In the genomic region with DNA sequence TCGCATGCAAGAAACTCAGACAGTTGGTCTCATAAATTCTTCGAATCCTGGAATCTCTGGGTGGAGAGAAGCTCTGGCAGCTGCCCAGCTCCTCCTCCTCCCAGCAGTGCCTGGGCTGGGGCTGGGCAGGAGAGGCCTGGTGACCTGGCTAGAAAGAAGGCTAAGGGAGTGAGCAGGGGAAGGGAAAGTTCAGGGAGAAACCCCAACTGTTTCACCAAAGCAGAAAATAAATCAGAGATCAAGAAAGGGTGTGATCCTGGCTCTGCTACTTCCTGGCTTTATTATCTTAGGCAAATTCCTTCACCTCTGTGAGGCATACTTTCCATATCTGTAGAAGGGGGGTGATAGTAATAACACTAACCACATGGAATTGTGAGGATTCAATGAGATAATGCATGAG, we compare ENCODE assay signal across 8 cellular contexts. TPM values are rescaled to one million over a fixed set of nuclear protein-coding genes. Genes with fewer than 3 reads are reported as not detected.
A peak's percentile ranks its signal among the peaks of the same experiment; 100 is the strongest.
DNase-seq lines count a peak whose midpoint lies in the region; ATAC-seq and TF ChIP-seq lines count a peak whose summit lies in the region.

No MANE protein-coding gene starts in this region.

- H3K36me3 ChIP-seq in left ventricle myocardium inferior (no peaks in the 10 kb centered on the region), sigmoid colon (no peaks in the 10 kb centered on the region)

- 8 to 45% methylated on average over 2 of the region's 2 CpGs for WGBS in sigmoid colon, 2 donors

- no peaks in the 10 kb centered on the region for H3K36me3 Mint-ChIP-seq in WTC11
- no peaks in the 10 kb centered on the region for H3K36me3 Mint-ChIP-seq in stimulated activated effector memory CD8-positive, alpha-beta T cell treated with anti-CD3 and anti-CD28 coated beads, Interleukin-12 subunit alpha, Interleukin-12 subunit beta, amount 100 ng/mL, for 72 hours

- ATAC-seq in WTC11, result no peak
- ATAC-seq in stimulated activated effector memory CD8-positive, alpha-beta T cell treated with anti-CD3 and anti-CD28 coated beads, Interleukin-12 subunit alpha, Interleukin-12 subunit beta, amount 100 ng/mL, for 72 hours, result no peak
- no peak for ATAC-seq in HG02610 (IDR thresholded peaks at IDR 0.05; ENCODE audit: unreplicated experiment)
- ATAC-seq in HG03378 (IDR thresholded peaks at IDR 0.05; ENCODE audit: unreplicated experiment), result no peak

- TF ChIP-seq CTCF in WTC11 (IDR thresholded peaks at IDR 0.05), result no peak
- no peak for TF ChIP-seq CTCF in left ventricle myocardium inferior (IDR thresholded peaks at IDR 0.05; ENCODE audit: borderline replicate concordance)
- no peak for TF ChIP-seq CTCF in sigmoid colon (IDR thresholded peaks at IDR 0.05)

- no peaks in the 10 kb centered on the region for H3K9me3 Mint-ChIP-seq in WTC11
- no peaks in the 10 kb centered on the region for H3K9me3 Mint-ChIP-seq in stimulated activated effector memory CD8-positive, alpha-beta T cell treated with anti-CD3 and anti-CD28 coated beads, Interleukin-12 subunit alpha, Interleukin-12 subunit beta, amount 100 ng/mL, for 72 hours

- no peak for TF ChIP-seq EP300 in sigmoid colon (IDR thresholded peaks at IDR 0.05)

- H3K4me1 ChIP-seq in left ventricle myocardium inferior (peaks cover 42% of the 10 kb centered on the region), sigmoid colon (peaks cover 0 to 56% (median 47%) of the 10 kb centered on the region in 4 donors)

- DNase-seq in ELR (ENCODE audit: low read depth) (peak; percentile 73), WTC11 (ENCODE audit: low spot score) (no peak), left ventricle myocardium inferior (peak; percentile 50), sigmoid colon (peak; percentile 82), NCI-H1694 treated with DMSO at 0.1 percent for 48 hours (lab: John Stamatoyannopoulos, UW) (no peak)
- DNase-seq in stimulated activated effector memory CD8-positive, alpha-beta T cell treated with anti-CD3 and anti-CD28 coated beads, Interleukin-12 subunit alpha, Interleukin-12 subunit beta, amount 100 ng/mL, for 72 hours (ENCODE audit: low spot score in 2 of 2), result no peak

- POLR2A ChIA-PET in WTC11 (lab: Charles Lee), result no interaction called here

- intact Hi-C loops in left ventricle myocardium inferior (cut with micrococcal nuclease) (loop anchor here (5.0 to 10.0 kb wide), 2 partner anchors 45 to 72 kb away; no protein-coding TSS in a partner anchor), sigmoid colon (cut with DNase I) (no loop called here)

- no peaks in the 10 kb centered on the region for H3K9me3 ChIP-seq in left ventricle myocardium inferior (replicated peaks)
- H3K9me3 ChIP-seq in sigmoid colon, result no peaks in the 10 kb centered on the region

- peaks cover 26% of the 10 kb centered on the region for H3K4me1 Mint-ChIP-seq in WTC11
- peaks cover 36% of the 10 kb centered on the region for H3K4me1 Mint-ChIP-seq in stimulated activated effector memory CD8-positive, alpha-beta T cell treated with anti-CD3 and anti-CD28 coated beads, Interleukin-12 subunit alpha, Interleukin-12 subunit beta, amount 100 ng/mL, for 72 hours

- peak overlapping the region; percentile 99 for H3K27ac ChIP-seq in left ventricle myocardium inferior (replicated peaks)
- peak overlapping the region; percentile 87 to 98 (median 96) for H3K27ac ChIP-seq in sigmoid colon

- no peaks in the 10 kb centered on the region; the same call in 1 of the 2 replicates for H3K27me3 Mint-ChIP-seq in WTC11 (ENCODE audit: low read depth)

- peak overlapping the region; percentile 42; the same call in 1 of the 2 replicates for H3K27ac Mint-ChIP-seq in WTC11
- no peak overlapping the region for H3K27ac Mint-ChIP-seq in stimulated activated effector memory CD8-positive, alpha-beta T cell treated with anti-CD3 and anti-CD28 coated beads, Interleukin-12 subunit alpha, Interleukin-12 subunit beta, amount 100 ng/mL, for 72 hours

- TF ChIP-seq POLR2A in sigmoid colon (IDR thresholded peaks at IDR 0.05), result no peak

- no peak overlapping the region for H3K4me3 Mint-ChIP-seq in WTC11
- no peak overlapping the region for H3K4me3 Mint-ChIP-seq in stimulated activated effector memory CD8-positive, alpha-beta T cell treated with anti-CD3 and anti-CD28 coated beads, Interleukin-12 subunit alpha, Interleukin-12 subunit beta, amount 100 ng/mL, for 72 hours

- CTCF ChIA-PET in WTC11 (lab: Charles Lee), result interaction anchor here (1.3 to 8.9 kb wide), 7 partner anchors 10 to 94 kb away, joined by 3 to 196 read pairs (median 5); partner anchors contain the start of gene COL16A1

- no peak overlapping the region for H3K4me3 ChIP-seq in left ventricle myocardium inferior
- H3K4me3 ChIP-seq in sigmoid colon, result no peak overlapping the region

- H3K27me3 ChIP-seq in left ventricle myocardium inferior (ENCODE audit: low read depth) (no peaks in the 10 kb centered on the region), sigmoid colon (no peaks in the 10 kb centered on the region)

TF ChIP-seq in WTC11, 78 proteins besides CTCF, POLR2A, EP300 and RAD21:
- TF ChIP-seq GRHL2 (CRISPR knock-in tag; IDR thresholded peaks at IDR 0.05; ENCODE audit: insufficient replicate concordance, severe bottlenecking), result no peak
- no peak for TF ChIP-seq NR2C2 (CRISPR knock-in tag; IDR thresholded peaks at IDR 0.05)
- no peak for TF ChIP-seq SMAD4 (CRISPR knock-in tag; IDR thresholded peaks at IDR 0.05)
- TF ChIP-seq, protein P1, sequence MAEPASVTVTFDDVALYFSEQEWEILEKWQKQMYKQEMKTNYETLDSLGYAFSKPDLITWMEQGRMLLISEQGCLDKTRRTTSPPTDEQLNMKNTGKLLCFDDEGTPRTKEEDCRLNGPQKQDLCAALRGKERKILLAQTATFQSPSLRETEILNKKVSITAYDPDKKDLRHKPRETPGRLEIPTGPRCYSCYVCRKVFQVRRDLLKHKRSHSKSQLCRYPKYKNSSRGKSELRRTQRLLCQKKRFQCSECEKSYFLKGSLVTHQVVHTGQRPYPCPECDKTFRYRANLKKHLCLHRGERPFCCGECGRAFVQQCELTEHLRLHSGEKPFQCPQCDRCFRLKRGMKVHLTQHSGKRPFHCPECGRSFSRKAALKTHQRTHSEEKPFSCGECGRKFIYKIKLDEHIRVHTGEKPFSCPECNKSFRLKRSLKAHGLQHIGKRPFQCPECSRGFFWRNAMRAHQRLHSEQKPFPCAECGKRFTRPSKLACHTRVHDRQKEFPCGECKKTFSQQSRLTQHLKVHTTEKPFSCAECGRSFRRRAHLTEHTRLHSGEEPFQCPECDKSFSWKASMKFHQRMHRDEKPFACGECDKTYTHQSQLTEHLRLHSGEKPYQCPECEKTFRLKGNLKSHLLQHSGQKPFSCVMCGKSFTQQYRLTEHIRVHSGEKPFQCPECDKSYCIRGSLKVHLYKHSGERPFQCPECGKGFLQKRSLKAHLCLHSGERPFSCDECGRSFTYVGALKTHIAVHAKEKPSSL (CRISPR knock-in tag; conservative IDR thresholded peaks at IDR 0.05), result no peak
- TF ChIP-seq, protein P2, sequence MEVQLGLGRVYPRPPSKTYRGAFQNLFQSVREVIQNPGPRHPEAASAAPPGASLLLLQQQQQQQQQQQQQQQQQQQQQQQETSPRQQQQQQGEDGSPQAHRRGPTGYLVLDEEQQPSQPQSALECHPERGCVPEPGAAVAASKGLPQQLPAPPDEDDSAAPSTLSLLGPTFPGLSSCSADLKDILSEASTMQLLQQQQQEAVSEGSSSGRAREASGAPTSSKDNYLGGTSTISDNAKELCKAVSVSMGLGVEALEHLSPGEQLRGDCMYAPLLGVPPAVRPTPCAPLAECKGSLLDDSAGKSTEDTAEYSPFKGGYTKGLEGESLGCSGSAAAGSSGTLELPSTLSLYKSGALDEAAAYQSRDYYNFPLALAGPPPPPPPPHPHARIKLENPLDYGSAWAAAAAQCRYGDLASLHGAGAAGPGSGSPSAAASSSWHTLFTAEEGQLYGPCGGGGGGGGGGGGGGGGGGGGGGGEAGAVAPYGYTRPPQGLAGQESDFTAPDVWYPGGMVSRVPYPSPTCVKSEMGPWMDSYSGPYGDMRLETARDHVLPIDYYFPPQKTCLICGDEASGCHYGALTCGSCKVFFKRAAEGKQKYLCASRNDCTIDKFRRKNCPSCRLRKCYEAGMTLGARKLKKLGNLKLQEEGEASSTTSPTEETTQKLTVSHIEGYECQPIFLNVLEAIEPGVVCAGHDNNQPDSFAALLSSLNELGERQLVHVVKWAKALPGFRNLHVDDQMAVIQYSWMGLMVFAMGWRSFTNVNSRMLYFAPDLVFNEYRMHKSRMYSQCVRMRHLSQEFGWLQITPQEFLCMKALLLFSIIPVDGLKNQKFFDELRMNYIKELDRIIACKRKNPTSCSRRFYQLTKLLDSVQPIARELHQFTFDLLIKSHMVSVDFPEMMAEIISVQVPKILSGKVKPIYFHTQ (CRISPR knock-in tag; IDR thresholded peaks at IDR 0.05), result no peak
- TF ChIP-seq TEAD1 (CRISPR knock-in tag; IDR thresholded peaks at IDR 0.05), result no peak
- TF ChIP-seq ZNF423 (CRISPR knock-in tag; IDR thresholded peaks at IDR 0.05), result no peak
- TF ChIP-seq FOXP1 (CRISPR knock-in tag; IDR thresholded peaks at IDR 0.05; ENCODE audit: borderline replicate concordance), result no peak
- no peak for TF ChIP-seq CBFB (CRISPR knock-in tag; IDR thresholded peaks at IDR 0.05; ENCODE audit: low read depth)
- no peak for TF ChIP-seq FOXJ3 (CRISPR knock-in tag; IDR thresholded peaks at IDR 0.05; ENCODE audit: borderline replicate concordance)
- TF ChIP-seq IRF2 (CRISPR knock-in tag; IDR thresholded peaks at IDR 0.05; ENCODE audit: borderline replicate concordance, low read depth), result no peak
- TF ChIP-seq RORB (CRISPR knock-in tag; IDR thresholded peaks at IDR 0.05), result no peak
- no peak for TF ChIP-seq ZNF263 (CRISPR knock-in tag; IDR thresholded peaks at IDR 0.05; ENCODE audit: low read depth)
- TF ChIP-seq, protein P3, sequence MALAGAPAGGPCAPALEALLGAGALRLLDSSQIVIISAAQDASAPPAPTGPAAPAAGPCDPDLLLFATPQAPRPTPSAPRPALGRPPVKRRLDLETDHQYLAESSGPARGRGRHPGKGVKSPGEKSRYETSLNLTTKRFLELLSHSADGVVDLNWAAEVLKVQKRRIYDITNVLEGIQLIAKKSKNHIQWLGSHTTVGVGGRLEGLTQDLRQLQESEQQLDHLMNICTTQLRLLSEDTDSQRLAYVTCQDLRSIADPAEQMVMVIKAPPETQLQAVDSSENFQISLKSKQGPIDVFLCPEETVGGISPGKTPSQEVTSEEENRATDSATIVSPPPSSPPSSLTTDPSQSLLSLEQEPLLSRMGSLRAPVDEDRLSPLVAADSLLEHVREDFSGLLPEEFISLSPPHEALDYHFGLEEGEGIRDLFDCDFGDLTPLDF (CRISPR knock-in tag; IDR thresholded peaks at IDR 0.05), result no peak

RNA-seq across cellular contexts. Expression of gene COL16A1, which starts 8.8 kb away (rescaled TPM):
- total RNA-seq in WTC11 (2021) (8.8 to 11.0 TPM (median 9.6 TPM) in 3 replicates), left ventricle myocardium inferior (18.3 TPM), sigmoid colon (100 to 1,000 TPM in 2 of 4 donors, 10 to 100 TPM in 2; 43.1 to 271 (median 98.8) TPM)
- 10 to 100 TPM in 1 of 3 donors, 1 to 10 TPM in 2; 4.6 to 23.4 (median 4.8) TPM for polyA plus RNA-seq in sigmoid colon

RNA-seq across cellular contexts. Expression of gene ADGRB2, which starts 51.5 kb away (rescaled TPM):
- 29.6 to 39.3 TPM (median 30.1 TPM) in 3 replicates for total RNA-seq in WTC11 (2021)
- total RNA-seq in left ventricle myocardium inferior, result 12.1 TPM
- total RNA-seq in sigmoid colon, result 1 to 10 TPM; 1.4 to 3.9 (median 1.5) TPM
- 1 to 10 TPM in 1 of 3 donors, not detected in 2; 1.3 TPM for polyA plus RNA-seq in sigmoid colon

Comparison
In these comparisons a context has a peak if more than half of its experiments do, and no peak if none do; other contexts are left out.
1. DNase-seq: peak in ELR (single experiment), left ventricle myocardium inferior (single experiment) and sigmoid colon (single experiment); none in WTC11 (single experiment), stimulated activated effector memory CD8-positive, alpha-beta T cell treated with anti-CD3 and anti-CD28 coated beads, Interleukin-12 subunit alpha, Interleukin-12 subunit beta, amount 100 ng/mL, for 72 hours (0 of 2) and NCI-H1694 treated with DMSO at 0.1 percent for 48 hours (single experiment).